Comparison of ENCODE assay signal across 8 cellular contexts in genomic region chr1:169890761-169891538, GRCh38. TPM values are rescaled to one million over a fixed set of nuclear protein-coding genes. Genes with fewer than 3 reads are reported as not detected.
DNase-seq lines count a peak whose midpoint lies in the region; ATAC-seq and TF ChIP-seq lines count a peak whose summit lies in the region.

No MANE protein-coding gene starts in this region.

- H3K27ac ChIP-seq in BLaER1: no peak overlapping the region
- H3K27ac ChIP-seq in heart right ventricle: peak overlapping the region in 1 of 10 donors; percentile 41

- H3K4me2 ChIP-seq in BLaER1: peak overlapping the region; percentile 1; the same call in 1 of the 2 replicates

- intact Hi-C loops in heart right ventricle (cut with DNase I): loop anchor here in 2 of 10 donors (5.0 to 10.0 kb wide), 2 partner anchors 99 to 184 kb away; partner anchors contain the start of genes KIFAP3 (in 1 of the 2) and METTL18 (in 1 of the 2)

- TF ChIP-seq CTCF in GM20000 (IDR thresholded peaks at IDR 0.05; ENCODE audit: extremely low read depth, missing control alignments) (no peak), endothelial cell (IDR thresholded peaks at IDR 0.05; ENCODE audit: unreplicated experiment) (no peak), heart right ventricle (IDR thresholded peaks at IDR 0.05) (no peak)

- H3K4me3 ChIP-seq in BLaER1: no peak overlapping the region
- no peak overlapping the region for H3K4me3 ChIP-seq in heart right ventricle

- no peaks in the 10 kb centered on the region for H3K27me3 Mint-ChIP-seq in T-helper 1 cell treated with Interleukin-12 subunit alpha and Interleukin-12 subunit beta and Interleukin-4 antibody, amounts not matched to agents 30 μg/mL and 1 μg/mL, for 36 hours (ENCODE audit: low read depth)
- peaks cover 6% of the 10 kb centered on the region for H3K27me3 Mint-ChIP-seq in endothelial cell (ENCODE audit: unreplicated experiment)

- H3K4me1 ChIP-seq in BLaER1 (peaks cover 24% of the 10 kb centered on the region), heart right ventricle (peaks cover 0 to 29% (median 26%) of the 10 kb centered on the region in 9 donors)

- H3K4me3 Mint-ChIP-seq in T-helper 1 cell treated with Interleukin-12 subunit alpha and Interleukin-12 subunit beta and Interleukin-4 antibody, amounts not matched to agents 30 μg/mL and 1 μg/mL, for 36 hours: peak overlapping the region; percentile 69
- peak overlapping the region; percentile 74 for H3K4me3 Mint-ChIP-seq in endothelial cell (ENCODE audit: unreplicated experiment)

- peak overlapping the region; percentile 89 for H3K27ac Mint-ChIP-seq in T-helper 1 cell treated with Interleukin-12 subunit alpha and Interleukin-12 subunit beta and Interleukin-4 antibody, amounts not matched to agents 30 μg/mL and 1 μg/mL, for 36 hours
- H3K27ac Mint-ChIP-seq in endothelial cell (ENCODE audit: unreplicated experiment): no peak overlapping the region

- H3K27me3 ChIP-seq in BLaER1 (no peaks in the 10 kb centered on the region), heart right ventricle (no peaks in the 10 kb centered on the region)

- H3K9me3 ChIP-seq in BLaER1 (no peaks in the 10 kb centered on the region), heart right ventricle (no peaks in the 10 kb centered on the region)

- peak; percentile 56 for DNase-seq in GM20000 (ENCODE audit: low spot score)
- no peak for DNase-seq in endothelial cell (ENCODE audit: low spot score)
- peak; percentile 10 to 34 for DNase-seq in stimulated activated CD8-positive, alpha-beta memory T cell treated with anti-CD3 and anti-CD28 coated beads, Interleukin-7, amount 100 ng/mL, for 4 hours (ENCODE audit: low read depth in 2 of 2)
- no peak for DNase-seq in DMS153 treated with DMSO at 0.1 percent for 48 hours (lab: John Stamatoyannopoulos, UW; ENCODE audit: unreplicated experiment)
- DNase-seq in heart right ventricle: no peak
- DNase-seq in HCEC 1CT: no peak

- 87 to 93% methylated on average over 5 of the region's 5 CpGs for WGBS in heart right ventricle, 2 donors

- ATAC-seq in heart right ventricle: no peak

- peaks cover 25% of the 10 kb centered on the region for H3K36me3 ChIP-seq in BLaER1
- H3K36me3 ChIP-seq in heart right ventricle: peaks cover 0 to 32% (median 16%) of the 10 kb centered on the region in 9 donors

- no peaks in the 10 kb centered on the region for H3K9me3 Mint-ChIP-seq in T-helper 1 cell treated with Interleukin-12 subunit alpha and Interleukin-12 subunit beta and Interleukin-4 antibody, amounts not matched to agents 30 μg/mL and 1 μg/mL, for 36 hours
- H3K9me3 Mint-ChIP-seq in endothelial cell (ENCODE audit: unreplicated experiment): no peaks in the 10 kb centered on the region

- peaks cover 23% of the 10 kb centered on the region for H3K36me3 Mint-ChIP-seq in T-helper 1 cell treated with Interleukin-12 subunit alpha and Interleukin-12 subunit beta and Interleukin-4 antibody, amounts not matched to agents 30 μg/mL and 1 μg/mL, for 36 hours (ENCODE audit: low read depth)
- peaks cover 5% of the 10 kb centered on the region for H3K36me3 Mint-ChIP-seq in endothelial cell (ENCODE audit: low read depth, unreplicated experiment)

- H3K4me1 Mint-ChIP-seq in T-helper 1 cell treated with Interleukin-12 subunit alpha and Interleukin-12 subunit beta and Interleukin-4 antibody, amounts not matched to agents 30 μg/mL and 1 μg/mL, for 36 hours (ENCODE audit: low read depth): peaks cover 54% of the 10 kb centered on the region
- peaks cover 35% of the 10 kb centered on the region for H3K4me1 Mint-ChIP-seq in endothelial cell (ENCODE audit: unreplicated experiment)

- H4K20me1 ChIP-seq in BLaER1: peaks cover 4% of the 10 kb centered on the region; the same call in 1 of the 2 replicates

- no peak overlapping the region for H3K9ac ChIP-seq in BLaER1

RNA-seq across cellular contexts. Expression of gene SCYL3, which starts 2.7 kb away (rescaled TPM):
- 19.2 TPM for total RNA-seq in endothelial cell (ENCODE audit: unreplicated experiment)
- 1 to 10 TPM; 3.3 to 8.9 (median 5.7) TPM for total RNA-seq in heart right ventricle
- polyA plus RNA-seq in heart right ventricle: 1 to 10 TPM; 2.4 to 3.3 TPM

Comparison
In these comparisons a context has a peak if more than half of its experiments do, and no peak if none do; other contexts are left out.
1. DNase-seq: peak in GM20000 (single experiment) and stimulated activated CD8-positive, alpha-beta memory T cell treated with anti-CD3 and anti-CD28 coated beads, Interleukin-7, amount 100 ng/mL, for 4 hours (2 of 2); none in endothelial cell (single experiment), DMS153 treated with DMSO at 0.1 percent for 48 hours (single experiment), heart right ventricle (0 of 2) and HCEC 1CT (single experiment).